8 cellular contexts compared by ENCODE assay signal in the genomic region with DNA sequence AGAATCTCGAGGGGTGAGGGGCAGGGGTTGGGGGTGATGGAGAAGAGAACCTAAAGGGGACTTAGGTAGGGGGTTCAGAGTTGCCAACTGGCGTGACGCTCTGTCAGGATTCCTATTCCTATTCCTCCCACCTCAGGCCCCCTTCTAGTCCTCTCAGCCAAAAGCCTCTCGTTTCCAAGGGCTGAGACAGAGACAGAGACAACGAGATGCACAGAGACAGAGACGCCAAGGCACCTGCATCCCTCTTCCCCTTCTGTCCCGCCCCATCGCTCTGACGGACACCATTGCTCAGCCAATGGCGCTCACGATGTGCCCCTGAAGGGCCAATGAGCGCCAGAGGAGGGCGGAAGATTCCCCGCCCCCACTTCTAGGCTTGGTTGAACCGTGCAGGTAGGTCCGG.
DNase-seq lines count a peak whose midpoint lies in the region; ATAC-seq and TF ChIP-seq lines count a peak whose summit lies in the region.
"Not testable (repeated sequence)": the region's sequence is repeated elsewhere in the genome, so short reads cannot be mapped to it uniquely, and the experiment has no call there.

No MANE protein-coding gene starts in this region.

- not testable (repeated sequence) for H3K4me1 ChIP-seq in adrenal gland (replicated peaks in 1 of 2)

- peak overlapping the region; percentile 75 for H3K4me3 Mint-ChIP-seq in osteocyte (ENCODE audit: unreplicated experiment)

- in situ Hi-C loops in Caki2 (cut with HindIII; ENCODE audit: low pct_unique_long_range_greater_than_20kb, low sequenced_read_pairs), result not testable (repeated sequence)

- not testable (repeated sequence) for H3K9me3 ChIP-seq in adrenal gland (replicated peaks in 1 of 3)

- not testable (repeated sequence) for H3K27ac Mint-ChIP-seq in osteocyte (ENCODE audit: unreplicated experiment)

- DNase-seq in Caki2 (ENCODE audit: low read depth), result peak; percentile 81
- DNase-seq in T-helper 2 cell, result peak; percentile 52 to 84 (median 77)
- peak; percentile 65 to 94 (median 82) for DNase-seq in adrenal gland
- peak; percentile 93 for DNase-seq in cardiac septum (ENCODE audit: low spot score)
- DNase-seq in osteocyte (ENCODE audit: extremely low spot score, unreplicated experiment), result peak; percentile 85
- peak; percentile 70 to 73 for DNase-seq in stimulated activated CD8-positive, alpha-beta memory T cell treated with anti-CD3 and anti-CD28 coated beads, Interleukin-7, amount 100 ng/mL, for 1 hour (ENCODE audit: low read depth in 2 of 2)

- H3K27me3 Mint-ChIP-seq in osteocyte (ENCODE audit: unreplicated experiment), result not testable (repeated sequence)

- not testable (repeated sequence) for H3K9me3 Mint-ChIP-seq in osteocyte (ENCODE audit: unreplicated experiment)

- not testable (repeated sequence) for H3K36me3 Mint-ChIP-seq in osteocyte (ENCODE audit: unreplicated experiment)

- TF ChIP-seq CTCF in adrenal gland (IDR thresholded peaks at IDR 0.05); osteocyte (IDR thresholded peaks at IDR 0.05): not testable (repeated sequence)

- not testable (repeated sequence) for H3K36me3 ChIP-seq in adrenal gland (replicated peaks in 1 of 2)

- WGBS in adrenal gland, 4 donors, result 1 to 2% (median 1%) methylated on average over 4 to 15 of the region's 16 CpGs

- H3K27ac ChIP-seq in adrenal gland, result peak overlapping the region in 1 of 5 donors; percentile 6

- H3K4me1 Mint-ChIP-seq in osteocyte (ENCODE audit: unreplicated experiment), result not testable (repeated sequence)

- intact Hi-C loops in adrenal gland (cut with DNase I); cardiac septum (cut with DNase I): not testable (repeated sequence)

- not testable (repeated sequence) for TF ChIP-seq POLR2A in adrenal gland (IDR thresholded peaks at IDR 0.05)

- not testable (repeated sequence) for H3K27me3 ChIP-seq in adrenal gland

- peak overlapping the region in 2 of 4 donors; percentile 59 to 81 for H3K4me3 ChIP-seq in adrenal gland

- peak; percentile 99 for ATAC-seq in GM21515 (IDR thresholded peaks at IDR 0.05; ENCODE audit: unreplicated experiment)
- peak; percentile 97 for ATAC-seq in HG03439 (IDR thresholded peaks at IDR 0.05; ENCODE audit: unreplicated experiment)
